8 cellular contexts compared by ENCODE assay signal in the genomic region with DNA sequence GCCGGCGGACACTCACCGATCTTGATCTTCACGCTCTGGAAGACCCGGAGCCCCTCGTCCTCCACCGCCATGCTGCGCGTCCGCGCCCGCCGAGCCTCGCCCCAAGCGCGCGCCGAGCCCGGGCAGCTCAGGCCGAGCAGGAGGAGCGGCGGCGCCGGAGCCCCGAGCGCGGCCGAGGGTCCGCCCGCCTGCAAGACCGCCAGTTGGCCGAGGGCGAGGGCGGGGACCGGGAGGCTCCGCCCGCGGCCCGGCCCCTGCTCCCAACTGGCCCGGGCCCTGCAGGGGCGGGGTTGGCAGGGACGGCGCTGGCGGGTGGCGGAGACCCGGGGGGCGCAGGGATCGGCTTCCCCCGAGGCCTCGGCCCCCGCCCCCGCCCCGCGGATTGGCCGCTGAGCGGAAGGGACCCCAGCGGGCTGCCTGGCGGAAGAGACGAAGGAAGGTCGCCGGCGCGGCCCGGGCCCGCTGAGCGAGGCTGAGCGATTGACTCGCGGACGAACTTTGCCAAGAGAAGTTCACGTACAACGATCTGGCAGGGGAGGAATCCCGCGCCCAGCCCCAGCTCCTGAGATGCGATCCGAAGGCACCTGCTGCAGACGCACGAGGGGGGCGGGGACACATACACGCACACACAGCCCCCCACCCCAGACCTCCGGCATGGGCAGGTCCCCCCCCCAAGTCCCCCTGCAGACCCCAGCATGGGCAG. TPM values are rescaled to one million over a fixed set of nuclear protein-coding genes. Genes with fewer than 3 reads are reported as not detected.
DNase-seq lines count a peak whose midpoint lies in the region; ATAC-seq, FAIRE-seq and TF ChIP-seq lines count a peak whose summit lies in the region.

A gene with protein sequence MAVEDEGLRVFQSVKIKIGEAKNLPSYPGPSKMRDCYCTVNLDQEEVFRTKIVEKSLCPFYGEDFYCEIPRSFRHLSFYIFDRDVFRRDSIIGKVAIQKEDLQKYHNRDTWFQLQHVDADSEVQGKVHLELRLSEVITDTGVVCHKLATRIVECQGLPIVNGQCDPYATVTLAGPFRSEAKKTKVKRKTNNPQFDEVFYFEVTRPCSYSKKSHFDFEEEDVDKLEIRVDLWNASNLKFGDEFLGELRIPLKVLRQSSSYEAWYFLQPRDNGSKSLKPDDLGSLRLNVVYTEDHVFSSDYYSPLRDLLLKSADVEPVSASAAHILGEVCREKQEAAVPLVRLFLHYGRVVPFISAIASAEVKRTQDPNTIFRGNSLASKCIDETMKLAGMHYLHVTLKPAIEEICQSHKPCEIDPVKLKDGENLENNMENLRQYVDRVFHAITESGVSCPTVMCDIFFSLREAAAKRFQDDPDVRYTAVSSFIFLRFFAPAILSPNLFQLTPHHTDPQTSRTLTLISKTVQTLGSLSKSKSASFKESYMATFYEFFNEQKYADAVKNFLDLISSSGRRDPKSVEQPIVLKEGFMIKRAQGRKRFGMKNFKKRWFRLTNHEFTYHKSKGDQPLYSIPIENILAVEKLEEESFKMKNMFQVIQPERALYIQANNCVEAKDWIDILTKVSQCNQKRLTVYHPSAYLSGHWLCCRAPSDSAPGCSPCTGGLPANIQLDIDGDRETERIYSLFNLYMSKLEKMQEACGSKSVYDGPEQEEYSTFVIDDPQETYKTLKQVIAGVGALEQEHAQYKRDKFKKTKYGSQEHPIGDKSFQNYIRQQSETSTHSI (minus strand): TSS at position 205 of the 703 bp plus-strand sequence. CDS start 134 bp downstream, at position 71.

- H3K4me3 ChIP-seq in DND-41 (ENCODE audit: low read depth in 1 of 2, low read length in 2 of 2) (peak within 1 kb of the TSS; percentile 45 to 84), neutrophil (ENCODE audit: low read depth in 1 of 2, low read length in 1 of 2) (peak within 1 kb of the TSS; percentile 84 to 87)

- in situ Hi-C loops in SK-MEL-5 (cut with HindIII; ENCODE audit: low pct_unique_long_range_greater_than_20kb, low sequenced_read_pairs): no loop called here

- FAIRE-seq in HTR-8/SVneo (lab: Jason Lieb, UNC): no peak

- intact Hi-C loops in head of caudate nucleus (cut with DNase I): loop anchor here (5.0 to 10.0 kb wide), 2 partner anchors 65 to 98 kb away; no protein-coding TSS in a partner anchor

- peaks cover 39% of the 10 kb centered on the region for H4K20me1 ChIP-seq in DND-41 (ENCODE audit: insufficient read depth, low read length)

- peak; percentile 72 for DNase-seq in DND-41
- peak; percentile 77 for DNase-seq in HTR-8/SVneo (ENCODE audit: insufficient read length, low spot score)
- DNase-seq in SK-MEL-5 (ENCODE audit: low read depth, low spot score): peak; percentile 69
- DNase-seq in head of caudate nucleus: peak in 40 of 42 donors; percentile 46 to 88 (median 76)
- DNase-seq in NK-92 treated with Interleukin-12 subunit alpha and Interleukin-12 subunit beta, amount 100 ng/mL, for 24 hours (lab: John Stamatoyannopoulos, UW): no peak

- H3K9me3 ChIP-seq in DND-41 (ENCODE audit: insufficient read depth, low read length, severe bottlenecking) (no peaks in the 10 kb centered on the region), neutrophil (no peaks in the 10 kb centered on the region)

- peak; percentile 64 for ATAC-seq in DND-41 (ENCODE audit: insufficient read depth, low read depth)
- peak; percentile 56 for ATAC-seq in GM21423 (IDR thresholded peaks at IDR 0.05; ENCODE audit: unreplicated experiment)

- H3K9ac ChIP-seq in DND-41 (ENCODE audit: low read depth, low read length): peak within 1 kb of the TSS; percentile 73

- no peaks in the 10 kb centered on the region for H3K27me3 ChIP-seq in DND-41 (ENCODE audit: insufficient read depth, low read length, poor library complexity)
- H3K27me3 ChIP-seq in neutrophil: peaks cover 34% of the 10 kb centered on the region

- peak within 1 kb of the TSS; percentile 76 for H3K27ac ChIP-seq in DND-41 (ENCODE audit: low read length)
- no peak within 1 kb of the TSS for H3K27ac ChIP-seq in adipose tissue (ENCODE audit: low read depth, low read length)
- peak within 1 kb of the TSS; percentile 87 for H3K27ac ChIP-seq in neutrophil

- no peak for TF ChIP-seq CTCF in DND-41 (IDR thresholded peaks at IDR 0.05; ENCODE audit: borderline replicate concordance, extremely low read depth, low read length, poor library complexity, severe bottlenecking)
- no peak for TF ChIP-seq CTCF in neutrophil (IDR thresholded peaks at IDR 0.05)

- H3K36me3 ChIP-seq in DND-41 (ENCODE audit: insufficient read depth, low read length) (no peaks in the 10 kb centered on the region; the same call in 1 of the 2 replicates), neutrophil (no peaks in the 10 kb centered on the region)

- peak within 1 kb of the TSS; percentile 94 for H3K4me2 ChIP-seq in DND-41 (ENCODE audit: insufficient read depth, low read length)

- peaks cover 43% of the 10 kb centered on the region for H3K79me2 ChIP-seq in DND-41 (ENCODE audit: insufficient read depth, low read length)

- 0 to 1% (median 0%) methylated on average over 67 to 81 of the region's 81 CpGs for whole genome bisulfite sequencing in adipose tissue, 3 donors

- peak within 1 kb of the TSS; percentile 64 for H2AFZ ChIP-seq in DND-41 (ENCODE audit: low read depth, low read length)

- H3K4me1 ChIP-seq in DND-41 (ENCODE audit: insufficient read depth, low read length): peaks cover 46% of the 10 kb centered on the region
- peaks cover 43 to 47% of the 10 kb centered on the region in 2 experiments for H3K4me1 ChIP-seq in neutrophil (ENCODE audit: control insufficient read depth in 1 of 2, insufficient read depth in 1 of 2, low read depth in 1 of 2, low read length in 1 of 2)

RNA-seq across cellular contexts. Expression of the gene that starts here (rescaled TPM):
- 17.8 and 18.3 TPM in 2 replicates for total RNA-seq in SK-MEL-5 (2014; rRNA removed; shearing (Covaris generic))
- 26.2 and 34.9 TPM in 2 replicates for polyA plus RNA-seq in SK-MEL-5 (2015; cell fraction: cytosol; rRNA removed)
- 36.2 and 44.3 TPM in 2 replicates for polyA plus RNA-seq in SK-MEL-5 (2015; cell fraction: nucleus; rRNA removed)
- polyA plus RNA-seq in adipose tissue: 10 to 100 TPM; 14.8 to 62.0 (median 20.9) TPM
